Comparison of ENCODE assay signal across 17 cellular contexts in the genomic region with DNA sequence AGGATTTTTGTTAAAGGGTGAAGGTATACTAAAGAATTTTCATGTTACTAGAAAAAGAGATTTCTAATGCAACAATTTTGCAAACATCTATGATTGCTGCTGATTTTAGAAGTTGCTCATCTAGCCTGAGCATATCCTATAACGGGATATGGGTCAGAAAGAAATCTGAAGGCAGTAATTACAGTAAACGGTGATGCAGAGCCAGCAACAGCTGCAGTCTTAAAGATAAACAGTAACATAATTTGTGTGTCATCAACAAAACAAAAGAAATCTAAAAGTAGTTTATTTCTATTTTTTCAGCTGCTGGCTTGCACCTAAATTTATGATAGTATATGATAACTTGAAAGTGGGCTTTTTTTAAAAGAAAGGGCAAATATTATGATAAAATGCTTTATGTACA.
A peak's percentile ranks its signal among the peaks of the same experiment; 100 is the strongest.
DNase-seq lines count a peak whose midpoint lies in the region.
"Had no signal": no experiment of that assay in that cellular context is flagged by ENCODE, and none has a peak within 500 bp of the region (broad histone marks: within the 10 kb centered on the region; RNA-seq: fewer than 3 reads in every experiment).

No MANE protein-coding gene starts in this region.

- DNase-seq in COR-L47 (lab: John Stamatoyannopoulos, UW), result peak; percentile 72
- peak; percentile 76 for DNase-seq in NCI-H146 (lab: John Stamatoyannopoulos, UW)
- peak; percentile 83 for DNase-seq in NCI-H748 (lab: John Stamatoyannopoulos, UW; ENCODE audit: unreplicated experiment)
- peak; percentile 7 for DNase-seq in left kidney (ENCODE audit: low read depth, low spot score)
- DNase-seq in activated CD4-positive, alpha-beta T cell treated with anti-CD3 and anti-CD28 coated beads for 4 hours, result no peak
- no peak for DNase-seq in iPS-NIHi7 (ENCODE audit: extremely low spot score)
- DNase-seq in activated naive CD4-positive, alpha-beta T cell treated with Interleukin-2 at 50 U/mL for 16 hours, result no peak
- DNase-seq: BE2C, DMS79 treated with DMSO at 0.1 percent for 48 hours, GOT3, HCEC 1CT, Kasumi-1, MG63, NCI-H187 treated with DMSO at 0.1 percent for 48 hours, NCI-H2171, NCI-H345, NCI-H524 had no signal

Comparison
In these comparisons a context has a peak if more than half of its experiments do, and no peak if none do; other contexts are left out.
1. DNase-seq: peak in COR-L47 (single experiment), NCI-H146 (single experiment), NCI-H748 (single experiment) and left kidney (single experiment); none in activated CD4-positive, alpha-beta T cell treated with anti-CD3 and anti-CD28 coated beads for 4 hours (0 of 2), iPS-NIHi7 (single experiment) and activated naive CD4-positive, alpha-beta T cell treated with Interleukin-2 at 50 U/mL for 16 hours (single experiment).